16 cellular contexts compared by ENCODE assay signal in the genomic region with DNA sequence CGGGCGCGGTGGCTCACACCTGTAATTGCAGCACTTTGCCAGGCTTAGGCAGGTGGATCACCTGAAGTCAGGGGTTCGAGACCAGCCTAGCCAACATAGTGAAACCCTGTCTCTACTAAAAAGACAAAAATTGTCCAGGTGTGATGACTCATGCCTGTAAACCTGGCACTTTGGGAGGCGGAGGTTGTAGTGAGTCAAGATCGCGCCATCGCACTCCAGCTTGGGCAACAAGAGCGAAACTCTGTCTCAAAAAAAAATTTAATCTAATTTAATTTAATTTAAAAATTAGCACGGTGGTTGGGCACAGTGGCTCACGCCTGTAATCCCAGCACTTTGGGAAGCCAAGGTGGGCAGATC. TPM values are rescaled to one million over a fixed set of nuclear protein-coding genes. Genes with fewer than 3 reads are reported as not detected.
"Had no signal": no experiment of that assay in that cellular context is flagged by ENCODE, and none has a peak within 500 bp of the region (broad histone marks: within the 10 kb centered on the region; RNA-seq: fewer than 3 reads in every experiment).

No MANE protein-coding gene starts in this region.

RNA-seq across cellular contexts. Expression of gene HBQ1, which starts 1.6 kb away (rescaled TPM):
- total RNA-seq: naive thymus-derived CD8-positive, alpha-beta T cell; osteocyte; prostate gland; smooth muscle cell; suprapubic skin; transverse colon; upper lobe of right lung; urinary bladder had no signal
- polyA plus RNA-seq: pancreas, smooth muscle cell, urinary bladder had no signal

RNA-seq across cellular contexts. Expression of gene HBA1, which starts 2.2 kb away (rescaled TPM):
- total RNA-seq: naive thymus-derived CD8-positive, alpha-beta T cell; osteocyte; pulmonary artery endothelial cell; smooth muscle cell had no signal
- polyA plus RNA-seq: neural cell, smooth muscle cell had no signal

RNA-seq across cellular contexts. Expression of gene HBA2, which starts 6.0 kb away (rescaled TPM):
- total RNA-seq: naive thymus-derived CD8-positive, alpha-beta T cell; osteocyte; pulmonary artery endothelial cell; smooth muscle cell had no signal
- polyA plus RNA-seq: neural cell, smooth muscle cell had no signal

RNA-seq across cellular contexts. Expression of gene HBM, which starts 12.9 kb away (rescaled TPM):
- total RNA-seq: naive thymus-derived CD8-positive, alpha-beta T cell; omental fat pad; osteocyte; pancreas; prostate gland; pulmonary artery endothelial cell; smooth muscle cell; suprapubic skin; transverse colon; upper lobe of right lung had no signal
- polyA plus RNA-seq: naive thymus-derived CD8-positive, alpha-beta T cell; neural cell; pancreas; smooth muscle cell; thymus; urinary bladder had no signal

RNA-seq across cellular contexts. Expression of gene HBZ, which starts 26.2 kb away (rescaled TPM):
- total RNA-seq: naive thymus-derived CD8-positive, alpha-beta T cell; omental fat pad; osteocyte; posterior vena cava; prostate gland; pulmonary artery endothelial cell; right atrium auricular region; sciatic nerve; smooth muscle cell; suprapubic skin; transverse colon; upper lobe of right lung had no signal
- polyA plus RNA-seq: naive thymus-derived CD8-positive, alpha-beta T cell; neural cell; pancreas; smooth muscle cell had no signal
